In the genomic region with DNA sequence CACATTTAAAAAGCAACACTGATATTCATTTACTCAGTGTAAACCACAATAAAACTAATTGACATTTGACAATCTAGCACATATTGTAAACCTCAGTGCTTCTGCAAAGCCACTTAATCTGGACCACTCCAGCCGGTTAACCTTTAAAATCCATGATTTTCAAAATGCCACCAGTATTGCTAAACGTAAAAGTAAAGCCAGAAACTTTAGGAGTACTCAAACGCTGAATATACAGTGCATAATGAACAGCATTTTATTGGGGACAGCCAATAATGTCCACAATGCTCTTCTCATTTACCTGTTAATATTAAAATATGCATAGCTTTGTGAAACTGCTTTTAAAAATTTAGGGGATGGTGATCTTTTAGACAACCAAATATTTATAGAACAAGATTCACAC, we compare ENCODE assay signal across 2 cellular contexts.
TF ChIP-seq lines count a peak whose summit lies in the region.

No MANE protein-coding gene starts in this region.

TF ChIP-seq in A549, 52 proteins besides CTCF, POLR2A, EP300 and RAD21 (continued from another document and continues in another):
- TF ChIP-seq HEYL (CRISPR knock-in tag; IDR thresholded peaks at IDR 0.05) (no peak), CHD2 (IDR thresholded peaks at IDR 0.05; ENCODE audit: low read length, partially characterized antibody) (no peak), PHF8 (IDR thresholded peaks at IDR 0.05; ENCODE audit: borderline replicate concordance, low read depth) (no peak), ZNF302 (CRISPR knock-in tag; IDR thresholded peaks at IDR 0.05) (no peak), ZFP36 (IDR thresholded peaks at IDR 0.05; ENCODE audit: borderline replicate concordance, partially characterized antibody) (no peak), TP53 (CRISPR knock-in tag; IDR thresholded peaks at IDR 0.05) (no peak), HOXB5 (CRISPR knock-in tag; IDR thresholded peaks at IDR 0.05) (no peak), JUN (IDR thresholded peaks at IDR 0.05) (no peak), FOSB (CRISPR knock-in tag; IDR thresholded peaks at IDR 0.05) (peak; percentile 57; the same call in 1 of the 2 replicates), MAFK (IDR thresholded peaks at IDR 0.05; ENCODE audit: partially characterized antibody) (no peak), SMC3 (IDR thresholded peaks at IDR 0.05) (no peak), ZSCAN20 (CRISPR knock-in tag; IDR thresholded peaks at IDR 0.05) (no peak), ZC3H11A (IDR thresholded peaks at IDR 0.05) (no peak), RFX5 (IDR thresholded peaks at IDR 0.05) (no peak), ESRRA (IDR thresholded peaks at IDR 0.05; ENCODE audit: borderline replicate concordance, low read length) (no peak), MAZ (IDR thresholded peaks at IDR 0.05; ENCODE audit: borderline replicate concordance, low read depth, low read length) (no peak), RNF2 (IDR thresholded peaks at IDR 0.05; ENCODE audit: borderline replicate concordance, low read depth) (no peak), KDM5A (IDR thresholded peaks at IDR 0.05) (no peak), POLR2AphosphoS2 (conservative IDR thresholded peaks at IDR 0.05; ENCODE audit: low read length) (no peak; the same call in 1 of the 2 replicates), NR3C1 (IDR thresholded peaks at IDR 0.05) (no peak), FOXS1 (CRISPR knock-in tag; IDR thresholded peaks at IDR 0.05) (no peak), MYC (IDR thresholded peaks at IDR 0.05; ENCODE audit: borderline replicate concordance, low read length) (no peak), HOXB13 (CRISPR knock-in tag; IDR thresholded peaks at IDR 0.05; ENCODE audit: low read depth) (no peak), KDM1A (IDR thresholded peaks at IDR 0.05; ENCODE audit: low read depth) (no peak), SREBF2 (IDR thresholded peaks at IDR 0.05) (no peak), BHLHE40 (IDR thresholded peaks at IDR 0.05; ENCODE audit: low read depth, low read length) (no peak), NPAS2 (CRISPR knock-in tag; IDR thresholded peaks at IDR 0.05; ENCODE audit: borderline replicate concordance) (no peak)
- TF ChIP-seq, protein P1, sequence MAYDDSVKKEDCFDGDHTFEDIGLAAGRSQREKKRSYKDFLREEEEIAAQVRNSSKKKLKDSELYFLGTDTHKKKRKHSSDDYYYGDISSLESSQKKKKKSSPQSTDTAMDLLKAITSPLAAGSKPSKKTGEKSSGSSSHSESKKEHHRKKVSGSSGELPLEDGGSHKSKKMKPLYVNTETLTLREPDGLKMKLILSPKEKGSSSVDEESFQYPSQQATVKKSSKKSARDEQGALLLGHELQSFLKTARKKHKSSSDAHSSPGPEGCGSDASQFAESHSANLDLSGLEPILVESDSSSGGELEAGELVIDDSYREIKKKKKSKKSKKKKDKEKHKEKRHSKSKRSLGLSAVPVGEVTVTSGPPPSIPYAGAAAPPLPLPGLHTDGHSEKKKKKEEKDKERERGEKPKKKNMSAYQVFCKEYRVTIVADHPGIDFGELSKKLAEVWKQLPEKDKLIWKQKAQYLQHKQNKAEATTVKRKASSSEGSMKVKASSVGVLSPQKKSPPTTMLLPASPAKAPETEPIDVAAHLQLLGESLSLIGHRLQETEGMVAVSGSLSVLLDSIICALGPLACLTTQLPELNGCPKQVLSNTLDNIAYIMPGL (CRISPR knock-in tag; IDR thresholded peaks at IDR 0.05; ENCODE audit: borderline replicate concordance) = 0 out of 2 replicates have a peak, but pooled peaks have one; percentile 14
- TF ChIP-seq, protein P2, sequence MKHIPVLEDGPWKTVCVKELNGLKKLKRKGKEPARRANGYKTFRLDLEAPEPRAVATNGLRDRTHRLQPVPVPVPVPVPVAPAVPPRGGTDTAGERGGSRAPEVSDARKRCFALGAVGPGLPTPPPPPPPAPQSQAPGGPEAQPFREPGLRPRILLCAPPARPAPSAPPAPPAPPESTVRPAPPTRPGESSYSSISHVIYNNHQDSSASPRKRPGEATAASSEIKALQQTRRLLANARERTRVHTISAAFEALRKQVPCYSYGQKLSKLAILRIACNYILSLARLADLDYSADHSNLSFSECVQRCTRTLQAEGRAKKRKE (CRISPR knock-in tag; IDR thresholded peaks at IDR 0.05; ENCODE audit: low read depth) = 0 out of 2 replicates have a peak, but pooled peaks have one; percentile 32
- TF ChIP-seq, protein P3, sequence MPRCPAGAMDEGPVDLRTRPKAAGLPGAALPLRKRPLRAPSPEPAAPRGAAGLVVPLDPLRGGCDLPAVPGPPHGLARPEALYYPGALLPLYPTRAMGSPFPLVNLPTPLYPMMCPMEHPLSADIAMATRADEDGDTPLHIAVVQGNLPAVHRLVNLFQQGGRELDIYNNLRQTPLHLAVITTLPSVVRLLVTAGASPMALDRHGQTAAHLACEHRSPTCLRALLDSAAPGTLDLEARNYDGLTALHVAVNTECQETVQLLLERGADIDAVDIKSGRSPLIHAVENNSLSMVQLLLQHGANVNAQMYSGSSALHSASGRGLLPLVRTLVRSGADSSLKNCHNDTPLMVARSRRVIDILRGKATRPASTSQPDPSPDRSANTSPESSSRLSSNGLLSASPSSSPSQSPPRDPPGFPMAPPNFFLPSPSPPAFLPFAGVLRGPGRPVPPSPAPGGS (IDR thresholded peaks at IDR 0.05) = no peak
- TF ChIP-seq, protein P4, sequence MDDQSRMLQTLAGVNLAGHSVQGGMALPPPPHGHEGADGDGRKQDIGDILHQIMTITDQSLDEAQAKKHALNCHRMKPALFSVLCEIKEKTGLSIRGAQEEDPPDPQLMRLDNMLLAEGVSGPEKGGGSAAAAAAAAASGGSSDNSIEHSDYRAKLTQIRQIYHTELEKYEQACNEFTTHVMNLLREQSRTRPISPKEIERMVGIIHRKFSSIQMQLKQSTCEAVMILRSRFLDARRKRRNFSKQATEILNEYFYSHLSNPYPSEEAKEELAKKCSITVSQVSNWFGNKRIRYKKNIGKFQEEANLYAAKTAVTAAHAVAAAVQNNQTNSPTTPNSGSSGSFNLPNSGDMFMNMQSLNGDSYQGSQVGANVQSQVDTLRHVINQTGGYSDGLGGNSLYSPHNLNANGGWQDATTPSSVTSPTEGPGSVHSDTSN (IDR thresholded peaks at IDR 0.05) = no peak
- TF ChIP-seq, protein P5, sequence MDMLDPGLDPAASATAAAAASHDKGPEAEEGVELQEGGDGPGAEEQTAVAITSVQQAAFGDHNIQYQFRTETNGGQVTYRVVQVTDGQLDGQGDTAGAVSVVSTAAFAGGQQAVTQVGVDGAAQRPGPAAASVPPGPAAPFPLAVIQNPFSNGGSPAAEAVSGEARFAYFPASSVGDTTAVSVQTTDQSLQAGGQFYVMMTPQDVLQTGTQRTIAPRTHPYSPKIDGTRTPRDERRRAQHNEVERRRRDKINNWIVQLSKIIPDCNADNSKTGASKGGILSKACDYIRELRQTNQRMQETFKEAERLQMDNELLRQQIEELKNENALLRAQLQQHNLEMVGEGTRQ (IDR thresholded peaks at IDR 0.05) = no peak
- TF ChIP-seq, protein P6, sequence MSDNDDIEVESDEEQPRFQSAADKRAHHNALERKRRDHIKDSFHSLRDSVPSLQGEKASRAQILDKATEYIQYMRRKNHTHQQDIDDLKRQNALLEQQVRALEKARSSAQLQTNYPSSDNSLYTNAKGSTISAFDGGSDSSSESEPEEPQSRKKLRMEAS (IDR thresholded peaks at IDR 0.05) = no peak
- TF ChIP-seq, protein P7, sequence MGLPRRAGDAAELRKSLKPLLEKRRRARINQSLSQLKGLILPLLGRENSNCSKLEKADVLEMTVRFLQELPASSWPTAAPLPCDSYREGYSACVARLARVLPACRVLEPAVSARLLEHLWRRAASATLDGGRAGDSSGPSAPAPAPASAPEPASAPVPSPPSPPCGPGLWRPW (IDR thresholded peaks at IDR 0.05) = no peak

TF ChIP-seq in WTC11, 78 proteins besides CTCF, POLR2A, EP300 and RAD21 (continued from another document):
- TF ChIP-seq PRRX2 (CRISPR knock-in tag; IDR thresholded peaks at IDR 0.05) = peak; percentile 92; the same call in 1 of the 2 replicates
- TF ChIP-seq, protein P8, sequence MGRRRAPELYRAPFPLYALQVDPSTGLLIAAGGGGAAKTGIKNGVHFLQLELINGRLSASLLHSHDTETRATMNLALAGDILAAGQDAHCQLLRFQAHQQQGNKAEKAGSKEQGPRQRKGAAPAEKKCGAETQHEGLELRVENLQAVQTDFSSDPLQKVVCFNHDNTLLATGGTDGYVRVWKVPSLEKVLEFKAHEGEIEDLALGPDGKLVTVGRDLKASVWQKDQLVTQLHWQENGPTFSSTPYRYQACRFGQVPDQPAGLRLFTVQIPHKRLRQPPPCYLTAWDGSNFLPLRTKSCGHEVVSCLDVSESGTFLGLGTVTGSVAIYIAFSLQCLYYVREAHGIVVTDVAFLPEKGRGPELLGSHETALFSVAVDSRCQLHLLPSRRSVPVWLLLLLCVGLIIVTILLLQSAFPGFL (CRISPR knock-in tag; IDR thresholded peaks at IDR 0.05; ENCODE audit: borderline replicate concordance) = no peak
- peak; percentile 91 for TF ChIP-seq ZNF671 (CRISPR knock-in tag; IDR thresholded peaks at IDR 0.05)
- TF ChIP-seq NFATC4 (CRISPR knock-in tag; IDR thresholded peaks at IDR 0.05) = peak; percentile 97
- peak; percentile 79 for TF ChIP-seq ZNF416 (CRISPR knock-in tag; IDR thresholded peaks at IDR 0.05)
- TF ChIP-seq ZNF138 (CRISPR knock-in tag; conservative IDR thresholded peaks at IDR 0.05) = no peak
- no peak for TF ChIP-seq SMAD4 (CRISPR knock-in tag; IDR thresholded peaks at IDR 0.05)
- TF ChIP-seq, protein P9, sequence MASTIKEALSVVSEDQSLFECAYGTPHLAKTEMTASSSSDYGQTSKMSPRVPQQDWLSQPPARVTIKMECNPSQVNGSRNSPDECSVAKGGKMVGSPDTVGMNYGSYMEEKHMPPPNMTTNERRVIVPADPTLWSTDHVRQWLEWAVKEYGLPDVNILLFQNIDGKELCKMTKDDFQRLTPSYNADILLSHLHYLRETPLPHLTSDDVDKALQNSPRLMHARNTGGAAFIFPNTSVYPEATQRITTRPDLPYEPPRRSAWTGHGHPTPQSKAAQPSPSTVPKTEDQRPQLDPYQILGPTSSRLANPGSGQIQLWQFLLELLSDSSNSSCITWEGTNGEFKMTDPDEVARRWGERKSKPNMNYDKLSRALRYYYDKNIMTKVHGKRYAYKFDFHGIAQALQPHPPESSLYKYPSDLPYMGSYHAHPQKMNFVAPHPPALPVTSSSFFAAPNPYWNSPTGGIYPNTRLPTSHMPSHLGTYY (CRISPR knock-in tag; IDR thresholded peaks at IDR 0.05) = peak; percentile 96
- TF ChIP-seq, protein P10, sequence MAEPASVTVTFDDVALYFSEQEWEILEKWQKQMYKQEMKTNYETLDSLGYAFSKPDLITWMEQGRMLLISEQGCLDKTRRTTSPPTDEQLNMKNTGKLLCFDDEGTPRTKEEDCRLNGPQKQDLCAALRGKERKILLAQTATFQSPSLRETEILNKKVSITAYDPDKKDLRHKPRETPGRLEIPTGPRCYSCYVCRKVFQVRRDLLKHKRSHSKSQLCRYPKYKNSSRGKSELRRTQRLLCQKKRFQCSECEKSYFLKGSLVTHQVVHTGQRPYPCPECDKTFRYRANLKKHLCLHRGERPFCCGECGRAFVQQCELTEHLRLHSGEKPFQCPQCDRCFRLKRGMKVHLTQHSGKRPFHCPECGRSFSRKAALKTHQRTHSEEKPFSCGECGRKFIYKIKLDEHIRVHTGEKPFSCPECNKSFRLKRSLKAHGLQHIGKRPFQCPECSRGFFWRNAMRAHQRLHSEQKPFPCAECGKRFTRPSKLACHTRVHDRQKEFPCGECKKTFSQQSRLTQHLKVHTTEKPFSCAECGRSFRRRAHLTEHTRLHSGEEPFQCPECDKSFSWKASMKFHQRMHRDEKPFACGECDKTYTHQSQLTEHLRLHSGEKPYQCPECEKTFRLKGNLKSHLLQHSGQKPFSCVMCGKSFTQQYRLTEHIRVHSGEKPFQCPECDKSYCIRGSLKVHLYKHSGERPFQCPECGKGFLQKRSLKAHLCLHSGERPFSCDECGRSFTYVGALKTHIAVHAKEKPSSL (CRISPR knock-in tag; conservative IDR thresholded peaks at IDR 0.05) = peak; percentile 90
- TF ChIP-seq NR2C2 (CRISPR knock-in tag; IDR thresholded peaks at IDR 0.05) = no peak
- TF ChIP-seq, protein P11, sequence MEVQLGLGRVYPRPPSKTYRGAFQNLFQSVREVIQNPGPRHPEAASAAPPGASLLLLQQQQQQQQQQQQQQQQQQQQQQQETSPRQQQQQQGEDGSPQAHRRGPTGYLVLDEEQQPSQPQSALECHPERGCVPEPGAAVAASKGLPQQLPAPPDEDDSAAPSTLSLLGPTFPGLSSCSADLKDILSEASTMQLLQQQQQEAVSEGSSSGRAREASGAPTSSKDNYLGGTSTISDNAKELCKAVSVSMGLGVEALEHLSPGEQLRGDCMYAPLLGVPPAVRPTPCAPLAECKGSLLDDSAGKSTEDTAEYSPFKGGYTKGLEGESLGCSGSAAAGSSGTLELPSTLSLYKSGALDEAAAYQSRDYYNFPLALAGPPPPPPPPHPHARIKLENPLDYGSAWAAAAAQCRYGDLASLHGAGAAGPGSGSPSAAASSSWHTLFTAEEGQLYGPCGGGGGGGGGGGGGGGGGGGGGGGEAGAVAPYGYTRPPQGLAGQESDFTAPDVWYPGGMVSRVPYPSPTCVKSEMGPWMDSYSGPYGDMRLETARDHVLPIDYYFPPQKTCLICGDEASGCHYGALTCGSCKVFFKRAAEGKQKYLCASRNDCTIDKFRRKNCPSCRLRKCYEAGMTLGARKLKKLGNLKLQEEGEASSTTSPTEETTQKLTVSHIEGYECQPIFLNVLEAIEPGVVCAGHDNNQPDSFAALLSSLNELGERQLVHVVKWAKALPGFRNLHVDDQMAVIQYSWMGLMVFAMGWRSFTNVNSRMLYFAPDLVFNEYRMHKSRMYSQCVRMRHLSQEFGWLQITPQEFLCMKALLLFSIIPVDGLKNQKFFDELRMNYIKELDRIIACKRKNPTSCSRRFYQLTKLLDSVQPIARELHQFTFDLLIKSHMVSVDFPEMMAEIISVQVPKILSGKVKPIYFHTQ (CRISPR knock-in tag; IDR thresholded peaks at IDR 0.05) = peak; percentile 92
TF ChIP-seq in WTC11: peak in this region for 7.
